In the genomic region with DNA sequence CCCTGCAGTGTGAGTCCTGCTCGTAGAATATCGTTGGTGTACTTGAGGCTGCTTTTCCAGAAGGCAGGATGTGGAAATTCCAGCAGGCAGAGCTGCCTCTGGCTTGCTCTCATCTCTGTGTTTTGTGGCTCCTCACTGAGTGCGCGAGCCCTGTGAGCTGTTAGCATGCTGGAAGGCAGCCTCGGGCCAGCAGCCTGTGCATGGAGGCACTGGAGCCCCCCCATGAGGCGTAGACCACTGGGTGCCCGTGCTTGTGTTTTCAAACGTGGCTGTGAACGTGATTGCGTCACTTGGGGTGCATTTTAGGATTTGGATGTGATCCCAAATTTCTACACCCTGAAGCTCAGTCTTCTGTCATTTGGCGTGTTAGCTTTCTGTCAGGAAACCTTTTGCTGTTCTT, we compare ENCODE assay signal across 15 cellular contexts. TPM values are rescaled to one million over a fixed set of nuclear protein-coding genes. Genes with fewer than 3 reads are reported as not detected.
DNase-seq lines count a peak whose midpoint lies in the region; ATAC-seq, FAIRE-seq and TF ChIP-seq lines count a peak whose summit lies in the region.
"Had no signal": no experiment of that assay in that cellular context is flagged by ENCODE, and none has a peak within 500 bp of the region (broad histone marks: within the 10 kb centered on the region; RNA-seq: fewer than 3 reads in every experiment).

No MANE protein-coding gene starts in this region.

- H3K4me2 ChIP-seq in astrocyte (ENCODE audit: low read length): peak overlapping the region; percentile 59

- peaks cover 58% of the 10 kb centered on the region for H3K79me2 ChIP-seq in astrocyte (ENCODE audit: insufficient read depth, low read length)

- H3K4me1 ChIP-seq in breast epithelium (peaks cover 3 to 37% of the 10 kb centered on the region in 2 donors), astrocyte (ENCODE audit: insufficient read depth, low read length) (peaks cover 18% of the 10 kb centered on the region), lower lobe of right lung (peaks cover 44% of the 10 kb centered on the region)

- intact Hi-C loops in MCF 10A (cut with micrococcal nuclease) (no loop called here), breast epithelium (cut with DNase I; ENCODE audit: low total_unique reads) (no loop called here), lower lobe of right lung (cut with DNase I) (no loop called here)

- no peak overlapping the region for H3K27ac Mint-ChIP-seq in MCF 10A (ENCODE audit: low read depth, unreplicated experiment)
- H3K27ac Mint-ChIP-seq in astrocyte (ENCODE audit: unreplicated experiment): no peak overlapping the region
- H3K27ac Mint-ChIP-seq in glutamatergic neuron (ENCODE audit: unreplicated experiment): no peak overlapping the region
- peak overlapping the region; percentile 40 for H3K27ac Mint-ChIP-seq in stimulated activated memory B cell treated with anti-CD40 and anti-IgM and Interleukin-4, amounts not matched to agents 10 μg/mL and 1 μg/mL and 100 μg/mL, for 72 hours

- H3K27ac ChIP-seq in breast epithelium (no peak overlapping the region), astrocyte (ENCODE audit: low read depth, low read length) (no peak overlapping the region), lower lobe of right lung (no peak overlapping the region)
- H3K27ac ChIP-seq: vagina had no signal

- ATAC-seq in stimulated activated memory B cell treated with anti-CD40 and anti-IgM and Interleukin-4, amounts not matched to agents 10 μg/mL and 1 μg/mL and 100 μg/mL, for 72 hours: no peak
- no peak for ATAC-seq in GM21786 (IDR thresholded peaks at IDR 0.05; ENCODE audit: unreplicated experiment)
- no peak for ATAC-seq in lower lobe of right lung
- ATAC-seq: activated T-cell treated with anti-CD3 and anti-CD28 coated beads, Interleukin-2, amount 50 U/mL, for 4 hours; naive thymus-derived CD4-positive, alpha-beta T cell had no signal

- H3K36me3 ChIP-seq in breast epithelium: no peaks in the 10 kb centered on the region
- peaks cover 17% of the 10 kb centered on the region for H3K36me3 ChIP-seq in astrocyte (ENCODE audit: insufficient read depth, low read length)
- peaks cover 43% of the 10 kb centered on the region for H3K36me3 ChIP-seq in lower lobe of right lung

- CTCF ChIA-PET in MCF 10A (lab: Yijun Ruan, JAX): interaction anchor here (1.2 kb wide), 2 partner anchors 9 to 16 kb away, joined by 3 to 4 read pairs; no protein-coding TSS in a partner anchor

- TF ChIP-seq CTCF in MCF 10A (IDR thresholded peaks at IDR 0.05; ENCODE audit: unreplicated experiment): no peak
- no peak for TF ChIP-seq CTCF in breast epithelium (IDR thresholded peaks at IDR 0.05)
- TF ChIP-seq CTCF in astrocyte (IDR thresholded peaks at IDR 0.05; ENCODE audit: insufficient read depth, low read depth, low read length): no peak
- no peak for TF ChIP-seq CTCF in glutamatergic neuron (IDR thresholded peaks at IDR 0.05; ENCODE audit: partially characterized antibody, unreplicated experiment)
- no peak for TF ChIP-seq CTCF in lower lobe of right lung (IDR thresholded peaks at IDR 0.05)

- TSS peak; percentile 21 for BruUV-seq in MCF 10A (replicated peaks; lab: Mats Ljungman, UMichigan)

- H3K4me1 Mint-ChIP-seq in MCF 10A (ENCODE audit: insufficient read depth, unreplicated experiment): peaks cover 19% of the 10 kb centered on the region
- peaks cover 16% of the 10 kb centered on the region for H3K4me1 Mint-ChIP-seq in astrocyte (ENCODE audit: low read depth, unreplicated experiment)
- H3K4me1 Mint-ChIP-seq in glutamatergic neuron (ENCODE audit: low read depth, unreplicated experiment): peaks cover 22% of the 10 kb centered on the region
- H3K4me1 Mint-ChIP-seq in stimulated activated memory B cell treated with anti-CD40 and anti-IgM and Interleukin-4, amounts not matched to agents 10 μg/mL and 1 μg/mL and 100 μg/mL, for 72 hours: peaks cover 52% of the 10 kb centered on the region

- no peak for TF ChIP-seq POLR2A in breast epithelium (IDR thresholded peaks at IDR 0.05)

- DNase-seq in MCF 10A (ENCODE audit: unreplicated experiment) (no peak), breast epithelium (ENCODE audit: low spot score in 2 of 2) (no peak), astrocyte (ENCODE audit: low read depth) (peak; percentile 19), glutamatergic neuron (no peak), lower lobe of right lung (no peak)
- no peak for DNase-seq in activated naive CD4-positive, alpha-beta T cell treated with anti-CD3 and anti-CD28 coated beads, Interleukin-2, amount 50 U/mL, for 16 hours
- DNase-seq: activated T-cell treated with anti-CD3 and anti-CD28 coated beads, Interleukin-2, amount 50 U/mL, for 4 hours; AML-193; naive thymus-derived CD4-positive, alpha-beta T cell; NCI-H1092 had no signal

- peak overlapping the region; percentile 5 for H3K9ac ChIP-seq in astrocyte (ENCODE audit: low read length)

- POLR2A ChIA-PET in MCF 10A (lab: Yijun Ruan, JAX): interaction anchor here (0.8 to 1.7 kb wide), 4 partner anchors 8 to 113 kb away, joined by 3 to 9 read pairs (median 4); partner anchors contain the start of gene RNU6ATAC

- H3K9me3 ChIP-seq in breast epithelium (no peaks in the 10 kb centered on the region), astrocyte (ENCODE audit: insufficient read depth, low read depth, low read length) (no peaks in the 10 kb centered on the region), lower lobe of right lung (no peaks in the 10 kb centered on the region)
- H3K9me3 ChIP-seq: esophagus muscularis mucosa, vagina had no signal

- peaks cover 50% of the 10 kb centered on the region for H3K36me3 Mint-ChIP-seq in MCF 10A (ENCODE audit: insufficient read depth, unreplicated experiment)
- peaks cover 10% of the 10 kb centered on the region for H3K36me3 Mint-ChIP-seq in astrocyte (ENCODE audit: low read depth, unreplicated experiment)
- H3K36me3 Mint-ChIP-seq in glutamatergic neuron (ENCODE audit: unreplicated experiment): no peaks in the 10 kb centered on the region
- peaks cover 48% of the 10 kb centered on the region for H3K36me3 Mint-ChIP-seq in stimulated activated memory B cell treated with anti-CD40 and anti-IgM and Interleukin-4, amounts not matched to agents 10 μg/mL and 1 μg/mL and 100 μg/mL, for 72 hours

- H3K27me3 Mint-ChIP-seq in MCF 10A (ENCODE audit: insufficient read depth, unreplicated experiment) (no peaks in the 10 kb centered on the region), astrocyte (ENCODE audit: low read depth, unreplicated experiment) (no peaks in the 10 kb centered on the region), glutamatergic neuron (ENCODE audit: unreplicated experiment) (no peaks in the 10 kb centered on the region)
- no peaks in the 10 kb centered on the region for H3K27me3 Mint-ChIP-seq in stimulated activated memory B cell treated with anti-CD40 and anti-IgM and Interleukin-4, amounts not matched to agents 10 μg/mL and 1 μg/mL and 100 μg/mL, for 72 hours
- H3K27me3 Mint-ChIP-seq: naive thymus-derived CD4-positive, alpha-beta T cell had no signal

- H3K4me3 ChIP-seq in breast epithelium: no peak overlapping the region
- no peak overlapping the region for H3K4me3 ChIP-seq in astrocyte (ENCODE audit: insufficient read depth, low read depth, low read length)
- no peak overlapping the region for H3K4me3 ChIP-seq in lower lobe of right lung
- H3K4me3 ChIP-seq: vagina had no signal

- FAIRE-seq in astrocyte (lab: Jason Lieb, UNC): no peak

- no peak overlapping the region for H2AFZ ChIP-seq in astrocyte (ENCODE audit: low read depth, low read length)

- H3K9me3 Mint-ChIP-seq in MCF 10A (ENCODE audit: unreplicated experiment) (no peaks in the 10 kb centered on the region), astrocyte (ENCODE audit: unreplicated experiment) (no peaks in the 10 kb centered on the region), glutamatergic neuron (ENCODE audit: unreplicated experiment) (peaks cover 5% of the 10 kb centered on the region)
- no peaks in the 10 kb centered on the region for H3K9me3 Mint-ChIP-seq in stimulated activated memory B cell treated with anti-CD40 and anti-IgM and Interleukin-4, amounts not matched to agents 10 μg/mL and 1 μg/mL and 100 μg/mL, for 72 hours
- H3K9me3 Mint-ChIP-seq: activated T-cell treated with anti-CD3 and anti-CD28 coated beads, Interleukin-2, amount 50 U/mL, for 4 hours had no signal

- no peaks in the 10 kb centered on the region for H3K27me3 ChIP-seq in breast epithelium
- no peaks in the 10 kb centered on the region for H3K27me3 ChIP-seq in astrocyte (ENCODE audit: insufficient read depth, low read length)
- H3K27me3 ChIP-seq in lower lobe of right lung (ENCODE audit: low read depth): no peaks in the 10 kb centered on the region
- H3K27me3 ChIP-seq: esophagus muscularis mucosa, vagina had no signal

- H4K20me1 ChIP-seq in astrocyte (ENCODE audit: insufficient read depth, low read length): peaks cover 59% of the 10 kb centered on the region

- H3K4me3 Mint-ChIP-seq in MCF 10A (ENCODE audit: unreplicated experiment) (peak overlapping the region; percentile 77), astrocyte (ENCODE audit: unreplicated experiment) (no peak overlapping the region), glutamatergic neuron (ENCODE audit: unreplicated experiment) (peak overlapping the region; percentile 25)
- no peak overlapping the region for H3K4me3 Mint-ChIP-seq in stimulated activated memory B cell treated with anti-CD40 and anti-IgM and Interleukin-4, amounts not matched to agents 10 μg/mL and 1 μg/mL and 100 μg/mL, for 72 hours

RNA-seq across cellular contexts. Expression of gene WDR5, which starts 3.2 kb away (rescaled TPM):
- 36.5 and 43.8 TPM in 2 replicates for total RNA-seq in MCF 10A (2022)
- 10 to 100 TPM; 16.0 to 17.7 (median 17.4) TPM for total RNA-seq in breast epithelium
- total RNA-seq in astrocyte: 26.2 and 28.1 TPM in 2 replicates
- total RNA-seq in glutamatergic neuron (ENCODE audit: unreplicated experiment): 45.9 TPM
- 22.6 TPM for total RNA-seq in lower lobe of right lung

RNA-seq across cellular contexts. Expression of gene RNU6ATAC, which starts 25.3 kb away (rescaled TPM):
- total RNA-seq in MCF 10A (2022) (21.0 and 53.3 TPM in 2 replicates), breast epithelium (not detected), astrocyte (31.8 and 59.4 TPM in 2 replicates), glutamatergic neuron (ENCODE audit: unreplicated experiment) (121 TPM), lower lobe of right lung (248 TPM)
- total RNA-seq: kidney epithelial cell, vagina had no signal

Comparison
In these comparisons a context has a peak if more than half of its experiments do, and no peak if none do; other contexts are left out.
1. RNA of gene RNU6ATAC, which starts 25.3 kb away (total RNA-seq): 248 TPM in lower lobe of right lung (single experiment), 121 TPM in glutamatergic neuron (single experiment), 31.8 to 59.4 TPM in astrocyte and 21.0 to 53.3 TPM in MCF 10A; not detected in breast epithelium; every median in the first group is over 10 times any median in the second.
2. H3K4me3 Mint-ChIP-seq: peak in MCF 10A (single experiment) and glutamatergic neuron (single experiment); none in astrocyte (single experiment) and stimulated activated memory B cell treated with anti-CD40 and anti-IgM and Interleukin-4, amounts not matched to agents 10 μg/mL and 1 μg/mL and 100 μg/mL, for 72 hours (single experiment).